ENCODE assay signal across 1 cellular context in genomic region chr22:39088688-39089032, GRCh38.
TF ChIP-seq lines count a peak whose summit lies in the region.

No MANE protein-coding gene starts in this region.

TF ChIP-seq in IMR-90, 13 proteins besides CTCF, POLR2A, EP300 and RAD21:
- TF ChIP-seq SMC3 (IDR thresholded peaks at IDR 0.05; ENCODE audit: low read depth, low read length) (no peak), RFX5 (IDR thresholded peaks at IDR 0.05; ENCODE audit: low read depth, low read length) (no peak), MAFK (IDR thresholded peaks at IDR 0.05; ENCODE audit: low read depth, low read length) (no peak), RCOR1 (IDR thresholded peaks at IDR 0.05; ENCODE audit: insufficient replicate concordance, low read length) (no peak), CEBPB (IDR thresholded peaks at IDR 0.05; ENCODE audit: low read depth, low read length) (no peak), ELK1 (IDR thresholded peaks at IDR 0.05; ENCODE audit: borderline replicate concordance, low read depth, low read length) (no peak), BHLHE40 (IDR thresholded peaks at IDR 0.05; ENCODE audit: low read depth, low read length) (no peak)
